ENCODE assay signal across 2 cellular contexts in the genomic region with DNA sequence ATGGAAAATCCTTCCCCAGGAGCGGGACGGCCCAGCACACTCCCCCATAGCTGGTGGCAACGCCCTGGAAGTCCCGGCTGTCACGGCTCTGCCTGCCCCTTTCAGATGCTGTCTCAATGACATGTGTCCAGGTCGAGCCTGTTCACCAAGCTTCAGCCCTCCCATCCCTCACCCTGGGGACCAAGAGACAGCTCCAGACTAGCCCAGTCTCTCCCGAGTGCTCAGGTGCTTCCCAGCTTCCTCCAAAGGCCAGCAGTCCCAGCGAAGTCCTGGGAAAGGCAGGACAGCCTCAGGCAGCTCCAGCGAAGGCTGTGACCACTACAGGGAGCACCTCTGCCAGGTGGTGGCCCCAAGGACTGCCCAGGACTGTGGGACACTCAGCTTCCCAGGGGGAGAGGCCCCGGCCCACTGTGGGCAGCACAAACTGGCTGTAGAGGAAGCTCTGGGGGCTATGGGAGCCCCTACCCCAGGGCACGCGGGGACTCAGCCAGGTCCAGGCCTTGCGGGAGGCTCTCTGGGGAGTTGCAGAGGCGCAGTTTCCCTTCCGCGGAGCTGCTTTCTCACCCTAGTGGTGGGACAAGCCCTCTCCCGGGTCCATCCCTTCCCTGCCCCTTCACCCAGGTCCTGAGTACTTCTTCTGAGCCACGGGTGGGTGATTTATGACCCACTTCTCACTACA.
TF ChIP-seq lines count a peak whose summit lies in the region.

No MANE protein-coding gene starts in this region.

TF ChIP-seq in HepG2, 621 proteins besides CTCF, POLR2A, EP300 and RAD21 (continues in another document):
- peak; percentile 85 for TF ChIP-seq ZNF263 (CRISPR knock-in tag; IDR thresholded peaks at IDR 0.05)
- no peak for TF ChIP-seq SAP130 (CRISPR knock-in tag; IDR thresholded peaks at IDR 0.05; ENCODE audit: low read depth)
- TF ChIP-seq SRSF9 (IDR thresholded peaks at IDR 0.05; ENCODE audit: borderline replicate concordance, insufficient read depth, low read depth, low read length, poor library complexity, severe bottlenecking): no peak
- no peak for TF ChIP-seq ZEB1 (IDR thresholded peaks at IDR 0.05; ENCODE audit: insufficient replicate concordance, low read depth)
- no peak for TF ChIP-seq GABPB1 (CRISPR knock-in tag; IDR thresholded peaks at IDR 0.05)
- TF ChIP-seq, protein P1, sequence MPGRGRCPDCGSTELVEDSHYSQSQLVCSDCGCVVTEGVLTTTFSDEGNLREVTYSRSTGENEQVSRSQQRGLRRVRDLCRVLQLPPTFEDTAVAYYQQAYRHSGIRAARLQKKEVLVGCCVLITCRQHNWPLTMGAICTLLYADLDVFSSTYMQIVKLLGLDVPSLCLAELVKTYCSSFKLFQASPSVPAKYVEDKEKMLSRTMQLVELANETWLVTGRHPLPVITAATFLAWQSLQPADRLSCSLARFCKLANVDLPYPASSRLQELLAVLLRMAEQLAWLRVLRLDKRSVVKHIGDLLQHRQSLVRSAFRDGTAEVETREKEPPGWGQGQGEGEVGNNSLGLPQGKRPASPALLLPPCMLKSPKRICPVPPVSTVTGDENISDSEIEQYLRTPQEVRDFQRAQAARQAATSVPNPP (CRISPR knock-in tag; IDR thresholded peaks at IDR 0.05): no peak
- TF ChIP-seq, protein P2, sequence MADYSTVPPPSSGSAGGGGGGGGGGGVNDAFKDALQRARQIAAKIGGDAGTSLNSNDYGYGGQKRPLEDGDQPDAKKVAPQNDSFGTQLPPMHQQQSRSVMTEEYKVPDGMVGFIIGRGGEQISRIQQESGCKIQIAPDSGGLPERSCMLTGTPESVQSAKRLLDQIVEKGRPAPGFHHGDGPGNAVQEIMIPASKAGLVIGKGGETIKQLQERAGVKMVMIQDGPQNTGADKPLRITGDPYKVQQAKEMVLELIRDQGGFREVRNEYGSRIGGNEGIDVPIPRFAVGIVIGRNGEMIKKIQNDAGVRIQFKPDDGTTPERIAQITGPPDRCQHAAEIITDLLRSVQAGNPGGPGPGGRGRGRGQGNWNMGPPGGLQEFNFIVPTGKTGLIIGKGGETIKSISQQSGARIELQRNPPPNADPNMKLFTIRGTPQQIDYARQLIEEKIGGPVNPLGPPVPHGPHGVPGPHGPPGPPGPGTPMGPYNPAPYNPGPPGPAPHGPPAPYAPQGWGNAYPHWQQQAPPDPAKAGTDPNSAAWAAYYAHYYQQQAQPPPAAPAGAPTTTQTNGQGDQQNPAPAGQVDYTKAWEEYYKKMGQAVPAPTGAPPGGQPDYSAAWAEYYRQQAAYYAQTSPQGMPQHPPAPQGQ (CRISPR knock-in tag; IDR thresholded peaks at IDR 0.05; ENCODE audit: borderline replicate concordance): no peak
- 0 out of 2 replicates have a peak, but pooled peaks have one; percentile 13 for TF ChIP-seq STAG1 (CRISPR knock-in tag; IDR thresholded peaks at IDR 0.05)
- TF ChIP-seq, protein P3, sequence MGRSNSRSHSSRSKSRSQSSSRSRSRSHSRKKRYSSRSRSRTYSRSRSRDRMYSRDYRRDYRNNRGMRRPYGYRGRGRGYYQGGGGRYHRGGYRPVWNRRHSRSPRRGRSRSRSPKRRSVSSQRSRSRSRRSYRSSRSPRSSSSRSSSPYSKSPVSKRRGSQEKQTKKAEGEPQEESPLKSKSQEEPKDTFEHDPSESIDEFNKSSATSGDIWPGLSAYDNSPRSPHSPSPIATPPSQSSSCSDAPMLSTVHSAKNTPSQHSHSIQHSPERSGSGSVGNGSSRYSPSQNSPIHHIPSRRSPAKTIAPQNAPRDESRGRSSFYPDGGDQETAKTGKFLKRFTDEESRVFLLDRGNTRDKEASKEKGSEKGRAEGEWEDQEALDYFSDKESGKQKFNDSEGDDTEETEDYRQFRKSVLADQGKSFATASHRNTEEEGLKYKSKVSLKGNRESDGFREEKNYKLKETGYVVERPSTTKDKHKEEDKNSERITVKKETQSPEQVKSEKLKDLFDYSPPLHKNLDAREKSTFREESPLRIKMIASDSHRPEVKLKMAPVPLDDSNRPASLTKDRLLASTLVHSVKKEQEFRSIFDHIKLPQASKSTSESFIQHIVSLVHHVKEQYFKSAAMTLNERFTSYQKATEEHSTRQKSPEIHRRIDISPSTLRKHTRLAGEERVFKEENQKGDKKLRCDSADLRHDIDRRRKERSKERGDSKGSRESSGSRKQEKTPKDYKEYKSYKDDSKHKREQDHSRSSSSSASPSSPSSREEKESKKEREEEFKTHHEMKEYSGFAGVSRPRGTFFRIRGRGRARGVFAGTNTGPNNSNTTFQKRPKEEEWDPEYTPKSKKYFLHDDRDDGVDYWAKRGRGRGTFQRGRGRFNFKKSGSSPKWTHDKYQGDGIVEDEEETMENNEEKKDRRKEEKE (IDR thresholded peaks at IDR 0.05): no peak
- no peak for TF ChIP-seq NR2F1 (CRISPR knock-in tag; IDR thresholded peaks at IDR 0.05)
- TF ChIP-seq, protein P4, sequence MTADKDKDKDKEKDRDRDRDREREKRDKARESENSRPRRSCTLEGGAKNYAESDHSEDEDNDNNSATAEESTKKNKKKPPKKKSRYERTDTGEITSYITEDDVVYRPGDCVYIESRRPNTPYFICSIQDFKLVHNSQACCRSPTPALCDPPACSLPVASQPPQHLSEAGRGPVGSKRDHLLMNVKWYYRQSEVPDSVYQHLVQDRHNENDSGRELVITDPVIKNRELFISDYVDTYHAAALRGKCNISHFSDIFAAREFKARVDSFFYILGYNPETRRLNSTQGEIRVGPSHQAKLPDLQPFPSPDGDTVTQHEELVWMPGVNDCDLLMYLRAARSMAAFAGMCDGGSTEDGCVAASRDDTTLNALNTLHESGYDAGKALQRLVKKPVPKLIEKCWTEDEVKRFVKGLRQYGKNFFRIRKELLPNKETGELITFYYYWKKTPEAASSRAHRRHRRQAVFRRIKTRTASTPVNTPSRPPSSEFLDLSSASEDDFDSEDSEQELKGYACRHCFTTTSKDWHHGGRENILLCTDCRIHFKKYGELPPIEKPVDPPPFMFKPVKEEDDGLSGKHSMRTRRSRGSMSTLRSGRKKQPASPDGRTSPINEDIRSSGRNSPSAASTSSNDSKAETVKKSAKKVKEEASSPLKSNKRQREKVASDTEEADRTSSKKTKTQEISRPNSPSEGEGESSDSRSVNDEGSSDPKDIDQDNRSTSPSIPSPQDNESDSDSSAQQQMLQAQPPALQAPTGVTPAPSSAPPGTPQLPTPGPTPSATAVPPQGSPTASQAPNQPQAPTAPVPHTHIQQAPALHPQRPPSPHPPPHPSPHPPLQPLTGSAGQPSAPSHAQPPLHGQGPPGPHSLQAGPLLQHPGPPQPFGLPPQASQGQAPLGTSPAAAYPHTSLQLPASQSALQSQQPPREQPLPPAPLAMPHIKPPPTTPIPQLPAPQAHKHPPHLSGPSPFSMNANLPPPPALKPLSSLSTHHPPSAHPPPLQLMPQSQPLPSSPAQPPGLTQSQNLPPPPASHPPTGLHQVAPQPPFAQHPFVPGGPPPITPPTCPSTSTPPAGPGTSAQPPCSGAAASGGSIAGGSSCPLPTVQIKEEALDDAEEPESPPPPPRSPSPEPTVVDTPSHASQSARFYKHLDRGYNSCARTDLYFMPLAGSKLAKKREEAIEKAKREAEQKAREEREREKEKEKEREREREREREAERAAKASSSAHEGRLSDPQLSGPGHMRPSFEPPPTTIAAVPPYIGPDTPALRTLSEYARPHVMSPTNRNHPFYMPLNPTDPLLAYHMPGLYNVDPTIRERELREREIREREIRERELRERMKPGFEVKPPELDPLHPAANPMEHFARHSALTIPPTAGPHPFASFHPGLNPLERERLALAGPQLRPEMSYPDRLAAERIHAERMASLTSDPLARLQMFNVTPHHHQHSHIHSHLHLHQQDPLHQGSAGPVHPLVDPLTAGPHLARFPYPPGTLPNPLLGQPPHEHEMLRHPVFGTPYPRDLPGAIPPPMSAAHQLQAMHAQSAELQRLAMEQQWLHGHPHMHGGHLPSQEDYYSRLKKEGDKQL (CRISPR knock-in tag; IDR thresholded peaks at IDR 0.05; ENCODE audit: low read depth): no peak
- no peak for TF ChIP-seq CC2D1A (CRISPR knock-in tag; IDR thresholded peaks at IDR 0.05)
- 0 out of 2 replicates have a peak, but pooled peaks have one; percentile 31 for TF ChIP-seq ZNF121 (CRISPR knock-in tag; IDR thresholded peaks at IDR 0.05)
- no peak for TF ChIP-seq MEIS1 (CRISPR knock-in tag; IDR thresholded peaks at IDR 0.05; ENCODE audit: borderline replicate concordance)

TF ChIP-seq in H1, 55 proteins besides CTCF, POLR2A, EP300 and RAD21:
- no peak for TF ChIP-seq PHF8 (conservative IDR thresholded peaks at IDR 0.05; ENCODE audit: low read depth, low read length)
- TF ChIP-seq KDM4A (IDR thresholded peaks at IDR 0.05; ENCODE audit: low read depth, low read length, severe bottlenecking): no peak
- TF ChIP-seq RNF2 (IDR thresholded peaks at IDR 0.05; ENCODE audit: borderline replicate concordance, low read depth, low read length, missing control alignments, poor library complexity, severe bottlenecking): no peak
- TF ChIP-seq, protein P5, sequence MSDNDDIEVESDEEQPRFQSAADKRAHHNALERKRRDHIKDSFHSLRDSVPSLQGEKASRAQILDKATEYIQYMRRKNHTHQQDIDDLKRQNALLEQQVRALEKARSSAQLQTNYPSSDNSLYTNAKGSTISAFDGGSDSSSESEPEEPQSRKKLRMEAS (IDR thresholded peaks at IDR 0.05): no peak
- no peak for TF ChIP-seq CREB1 (IDR thresholded peaks at IDR 0.05)
